In the genomic region with DNA sequence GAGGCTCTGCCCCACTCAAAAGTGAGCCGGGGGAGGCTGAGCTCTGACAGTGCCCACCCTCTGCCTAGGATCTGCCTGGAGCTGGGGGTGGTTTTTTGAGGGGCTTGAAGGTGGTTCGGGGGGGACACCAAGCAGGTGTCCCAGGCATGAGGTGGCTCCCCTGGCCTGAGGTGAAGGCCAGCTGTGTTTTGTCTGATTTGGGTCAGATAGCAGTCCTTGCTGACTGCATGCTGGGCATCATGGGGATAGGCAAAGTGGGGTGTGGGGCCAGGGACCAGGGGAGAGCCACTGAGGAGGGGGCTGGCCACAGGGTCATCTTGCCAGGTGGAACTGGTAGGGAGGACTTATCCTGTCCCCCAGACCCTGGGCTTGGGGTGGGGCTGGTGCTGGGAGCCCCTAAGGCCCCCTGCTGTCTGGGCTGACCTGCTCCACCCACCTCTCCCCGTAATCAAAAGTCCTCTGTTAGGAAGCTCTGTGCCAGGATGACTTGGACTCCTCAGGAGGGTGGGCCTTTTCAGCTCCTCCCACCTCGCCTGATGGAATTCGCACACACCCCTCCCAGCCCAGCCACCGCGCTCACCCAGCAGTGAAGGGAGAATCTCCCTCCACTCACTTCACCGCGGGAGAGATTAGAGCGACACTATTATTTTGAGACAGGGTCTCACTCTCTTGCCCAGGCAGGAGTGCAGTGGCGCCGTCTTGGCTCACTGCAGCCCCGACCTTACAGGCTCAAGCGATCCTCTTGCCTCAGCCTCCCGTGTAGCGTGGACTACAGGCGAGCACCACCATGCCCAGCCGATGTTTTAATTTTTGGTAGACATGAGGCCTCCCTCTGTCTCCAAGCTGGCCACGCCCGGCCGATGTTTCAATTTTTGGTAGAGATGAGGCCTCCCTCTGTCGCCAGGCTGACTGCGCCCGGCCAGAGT, we compare ENCODE assay signal across 1 cellular context.
TF ChIP-seq lines count a peak whose summit lies in the region.

No MANE protein-coding gene starts in this region.

TF ChIP-seq in HepG2, 621 proteins besides CTCF, POLR2A, EP300 and RAD21 (continued from another document):
- TF ChIP-seq, protein P1, sequence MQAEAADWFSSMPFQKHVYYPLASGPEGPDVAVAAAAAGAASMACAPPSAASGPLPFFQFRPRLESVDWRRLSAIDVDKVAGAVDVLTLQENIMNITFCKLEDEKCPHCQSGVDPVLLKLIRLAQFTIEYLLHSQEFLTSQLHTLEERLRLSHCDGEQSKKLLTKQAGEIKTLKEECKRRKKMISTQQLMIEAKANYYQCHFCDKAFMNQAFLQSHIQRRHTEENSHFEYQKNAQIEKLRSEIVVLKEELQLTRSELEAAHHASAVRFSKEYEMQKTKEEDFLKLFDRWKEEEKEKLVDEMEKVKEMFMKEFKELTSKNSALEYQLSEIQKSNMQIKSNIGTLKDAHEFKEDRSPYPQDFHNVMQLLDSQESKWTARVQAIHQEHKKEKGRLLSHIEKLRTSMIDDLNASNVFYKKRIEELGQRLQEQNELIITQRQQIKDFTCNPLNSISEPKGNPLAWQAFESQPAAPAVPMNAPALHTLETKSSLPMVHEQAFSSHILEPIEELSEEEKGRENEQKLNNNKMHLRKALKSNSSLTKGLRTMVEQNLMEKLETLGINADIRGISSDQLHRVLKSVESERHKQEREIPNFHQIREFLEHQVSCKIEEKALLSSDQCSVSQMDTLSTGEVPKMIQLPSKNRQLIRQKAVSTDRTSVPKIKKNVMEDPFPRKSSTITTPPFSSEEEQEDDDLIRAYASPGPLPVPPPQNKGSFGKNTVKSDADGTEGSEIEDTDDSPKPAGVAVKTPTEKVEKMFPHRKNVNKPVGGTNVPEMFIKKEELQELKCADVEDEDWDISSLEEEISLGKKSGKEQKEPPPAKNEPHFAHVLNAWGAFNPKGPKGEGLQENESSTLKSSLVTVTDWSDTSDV (CRISPR knock-in tag; IDR thresholded peaks at IDR 0.05): no peak; the same call in 1 of the 2 replicates
- TF ChIP-seq, protein P2, sequence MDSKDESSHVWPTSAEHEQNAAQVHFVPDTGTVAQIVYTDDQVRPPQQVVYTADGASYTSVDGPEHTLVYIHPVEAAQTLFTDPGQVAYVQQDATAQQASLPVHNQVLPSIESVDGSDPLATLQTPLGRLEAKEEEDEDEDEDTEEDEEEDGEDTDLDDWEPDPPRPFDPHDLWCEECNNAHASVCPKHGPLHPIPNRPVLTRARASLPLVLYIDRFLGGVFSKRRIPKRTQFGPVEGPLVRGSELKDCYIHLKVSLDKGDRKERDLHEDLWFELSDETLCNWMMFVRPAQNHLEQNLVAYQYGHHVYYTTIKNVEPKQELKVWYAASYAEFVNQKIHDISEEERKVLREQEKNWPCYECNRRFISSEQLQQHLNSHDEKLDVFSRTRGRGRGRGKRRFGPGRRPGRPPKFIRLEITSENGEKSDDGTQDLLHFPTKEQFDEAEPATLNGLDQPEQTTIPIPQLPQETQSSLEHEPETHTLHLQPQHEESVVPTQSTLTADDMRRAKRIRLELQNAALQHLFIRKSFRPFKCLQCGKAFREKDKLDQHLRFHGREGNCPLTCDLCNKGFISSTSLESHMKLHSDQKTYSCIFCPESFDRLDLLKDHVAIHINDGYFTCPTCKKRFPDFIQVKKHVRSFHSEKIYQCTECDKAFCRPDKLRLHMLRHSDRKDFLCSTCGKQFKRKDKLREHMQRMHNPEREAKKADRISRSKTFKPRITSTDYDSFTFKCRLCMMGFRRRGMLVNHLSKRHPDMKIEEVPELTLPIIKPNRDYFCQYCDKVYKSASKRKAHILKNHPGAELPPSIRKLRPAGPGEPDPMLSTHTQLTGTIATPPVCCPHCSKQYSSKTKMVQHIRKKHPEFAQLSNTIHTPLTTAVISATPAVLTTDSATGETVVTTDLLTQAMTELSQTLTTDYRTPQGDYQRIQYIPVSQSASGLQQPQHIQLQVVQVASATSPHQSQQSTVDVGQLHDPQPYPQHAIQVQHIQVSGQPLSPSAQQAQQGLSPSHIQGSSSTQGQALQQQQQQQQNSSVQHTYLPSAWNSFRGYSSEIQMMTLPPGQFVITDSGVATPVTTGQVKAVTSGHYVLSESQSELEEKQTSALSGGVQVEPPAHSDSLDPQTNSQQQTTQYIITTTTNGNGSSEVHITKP (CRISPR knock-in tag; IDR thresholded peaks at IDR 0.05; ENCODE audit: low read depth): no peak; the same call in 1 of the 2 replicates
- TF ChIP-seq ZNF619 (CRISPR knock-in tag; IDR thresholded peaks at IDR 0.05) (no peak), ZNF451 (CRISPR knock-in tag; IDR thresholded peaks at IDR 0.05) (no peak), ZNF3 (CRISPR knock-in tag; IDR thresholded peaks at IDR 0.05) (no peak), RORA (CRISPR knock-in tag; IDR thresholded peaks at IDR 0.05) (no peak), ZNF792 (CRISPR knock-in tag; IDR thresholded peaks at IDR 0.05) (0 out of 2 replicates have a peak, but pooled peaks have one; percentile 15), ZBTB42 (CRISPR knock-in tag; IDR thresholded peaks at IDR 0.05) (peak; percentile 51; the same call in 1 of the 2 replicates), NFYC (CRISPR knock-in tag; IDR thresholded peaks at IDR 0.05) (no peak), ZIK1 (CRISPR knock-in tag; IDR thresholded peaks at IDR 0.05; ENCODE audit: borderline replicate concordance, low read depth) (peak; percentile 53; the same call in 1 of the 2 replicates), ZMAT3 (CRISPR knock-in tag; conservative IDR thresholded peaks at IDR 0.05) (no peak), ARNTL (CRISPR knock-in tag; IDR thresholded peaks at IDR 0.05) (no peak), ZFAT (CRISPR knock-in tag; conservative IDR thresholded peaks at IDR 0.05) (no peak), ZNF230 (CRISPR knock-in tag; IDR thresholded peaks at IDR 0.05) (peak; percentile 30; the same call in 1 of the 2 replicates), ZNF343 (CRISPR knock-in tag; IDR thresholded peaks at IDR 0.05) (peak; percentile 82; the same call in 1 of the 2 replicates), GATAD2A (CRISPR knock-in tag; IDR thresholded peaks at IDR 0.05) (0 out of 2 replicates have a peak, but pooled peaks have one; percentile 43), SMYD3 (CRISPR knock-in tag; IDR thresholded peaks at IDR 0.05) (no peak), CHCHD3 (CRISPR knock-in tag; IDR thresholded peaks at IDR 0.05) (no peak), TP53 (CRISPR knock-in tag; conservative IDR thresholded peaks at IDR 0.05) (peak; percentile 83; the same call in 1 of the 2 replicates), GATAD1 (CRISPR knock-in tag; IDR thresholded peaks at IDR 0.05) (0 out of 2 replicates have a peak, but pooled peaks have one; percentile 20)
- TF ChIP-seq, protein P3, sequence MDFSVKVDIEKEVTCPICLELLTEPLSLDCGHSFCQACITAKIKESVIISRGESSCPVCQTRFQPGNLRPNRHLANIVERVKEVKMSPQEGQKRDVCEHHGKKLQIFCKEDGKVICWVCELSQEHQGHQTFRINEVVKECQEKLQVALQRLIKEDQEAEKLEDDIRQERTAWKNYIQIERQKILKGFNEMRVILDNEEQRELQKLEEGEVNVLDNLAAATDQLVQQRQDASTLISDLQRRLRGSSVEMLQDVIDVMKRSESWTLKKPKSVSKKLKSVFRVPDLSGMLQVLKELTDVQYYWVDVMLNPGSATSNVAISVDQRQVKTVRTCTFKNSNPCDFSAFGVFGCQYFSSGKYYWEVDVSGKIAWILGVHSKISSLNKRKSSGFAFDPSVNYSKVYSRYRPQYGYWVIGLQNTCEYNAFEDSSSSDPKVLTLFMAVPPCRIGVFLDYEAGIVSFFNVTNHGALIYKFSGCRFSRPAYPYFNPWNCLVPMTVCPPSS (IDR thresholded peaks at IDR 0.05): no peak
- TF ChIP-seq, protein P4, sequence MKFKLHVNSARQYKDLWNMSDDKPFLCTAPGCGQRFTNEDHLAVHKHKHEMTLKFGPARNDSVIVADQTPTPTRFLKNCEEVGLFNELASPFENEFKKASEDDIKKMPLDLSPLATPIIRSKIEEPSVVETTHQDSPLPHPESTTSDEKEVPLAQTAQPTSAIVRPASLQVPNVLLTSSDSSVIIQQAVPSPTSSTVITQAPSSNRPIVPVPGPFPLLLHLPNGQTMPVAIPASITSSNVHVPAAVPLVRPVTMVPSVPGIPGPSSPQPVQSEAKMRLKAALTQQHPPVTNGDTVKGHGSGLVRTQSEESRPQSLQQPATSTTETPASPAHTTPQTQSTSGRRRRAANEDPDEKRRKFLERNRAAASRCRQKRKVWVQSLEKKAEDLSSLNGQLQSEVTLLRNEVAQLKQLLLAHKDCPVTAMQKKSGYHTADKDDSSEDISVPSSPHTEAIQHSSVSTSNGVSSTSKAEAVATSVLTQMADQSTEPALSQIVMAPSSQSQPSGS (CRISPR knock-in tag; IDR thresholded peaks at IDR 0.05): no peak
- TF ChIP-seq, protein P5, sequence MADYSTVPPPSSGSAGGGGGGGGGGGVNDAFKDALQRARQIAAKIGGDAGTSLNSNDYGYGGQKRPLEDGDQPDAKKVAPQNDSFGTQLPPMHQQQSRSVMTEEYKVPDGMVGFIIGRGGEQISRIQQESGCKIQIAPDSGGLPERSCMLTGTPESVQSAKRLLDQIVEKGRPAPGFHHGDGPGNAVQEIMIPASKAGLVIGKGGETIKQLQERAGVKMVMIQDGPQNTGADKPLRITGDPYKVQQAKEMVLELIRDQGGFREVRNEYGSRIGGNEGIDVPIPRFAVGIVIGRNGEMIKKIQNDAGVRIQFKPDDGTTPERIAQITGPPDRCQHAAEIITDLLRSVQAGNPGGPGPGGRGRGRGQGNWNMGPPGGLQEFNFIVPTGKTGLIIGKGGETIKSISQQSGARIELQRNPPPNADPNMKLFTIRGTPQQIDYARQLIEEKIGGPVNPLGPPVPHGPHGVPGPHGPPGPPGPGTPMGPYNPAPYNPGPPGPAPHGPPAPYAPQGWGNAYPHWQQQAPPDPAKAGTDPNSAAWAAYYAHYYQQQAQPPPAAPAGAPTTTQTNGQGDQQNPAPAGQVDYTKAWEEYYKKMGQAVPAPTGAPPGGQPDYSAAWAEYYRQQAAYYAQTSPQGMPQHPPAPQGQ (CRISPR knock-in tag; IDR thresholded peaks at IDR 0.05; ENCODE audit: borderline replicate concordance): no peak
